ENCODE assay signal across 13 cellular contexts in genomic region chr17:40517981-40518380, GRCh38. TPM values are rescaled to one million over a fixed set of nuclear protein-coding genes. Genes with fewer than 3 reads are reported as not detected.
DNase-seq lines count a peak whose midpoint lies in the region; ATAC-seq and TF ChIP-seq lines count a peak whose summit lies in the region.
"Had no signal": no experiment of that assay in that cellular context is flagged by ENCODE, and none has a peak within 500 bp of the region (broad histone marks: within the 10 kb centered on the region; RNA-seq: fewer than 3 reads in every experiment).

No MANE protein-coding gene starts in this region.

- H3K36me3 Mint-ChIP-seq in activated CD4-positive, alpha-beta T cell treated with anti-CD3 and anti-CD28 coated beads for 36 hours (ENCODE audit: low read depth), result peaks cover 27% of the 10 kb centered on the region

- POLR2A ChIA-PET in activated CD4-positive, alpha-beta T cell treated with anti-CD3 and anti-CD28 coated beads for 36 hours (lab: Charles Lee), result interaction anchor here (1.2 kb wide), 1 partner anchor 14 kb away, joined by 4 read pairs; no protein-coding TSS in a partner anchor
- POLR2A ChIA-PET in PC-9 (lab: Charles Lee; ENCODE audit: unreplicated experiment), result interaction anchor here (0.6 to 0.8 kb wide), 3 partner anchors 28 to 1004 kb away, joined by 3 to 5 read pairs (median 4); no protein-coding TSS in a partner anchor
- POLR2A ChIA-PET in HEK293T (lab: Yijun Ruan, JAX), result no interaction called here

- H3K9ac ChIP-seq in mammary epithelial cell (ENCODE audit: insufficient read depth, low read length), result peak overlapping the region; percentile 81

- peaks cover 71% of the 10 kb centered on the region for H3F3A ChIP-seq in PC-9 (ENCODE audit: insufficient read depth, low read depth)

- peak; percentile 9 for DNase-seq in activated CD4-positive, alpha-beta T cell treated with anti-CD3 and anti-CD28 coated beads for 36 hours
- no peak for DNase-seq in activated CD4-positive, alpha-beta T cell treated with anti-CD3 and anti-CD28 coated beads, Interleukin-2, amount 50 U/mL, for 4 hours
- DNase-seq in PC-9 (no peak), mammary epithelial cell (no peak), posterior vena cava (ENCODE audit: low spot score) (peak; percentile 9), GM19238 (ENCODE audit: insufficient read length, low spot score) (no peak), HEK293T (ENCODE audit: extremely low spot score) (no peak)
- DNase-seq: glutamatergic neuron had no signal

- H3K9me3 ChIP-seq in PC-9 (ENCODE audit: insufficient read depth, low read depth), result no peaks in the 10 kb centered on the region
- no peaks in the 10 kb centered on the region for H3K9me3 ChIP-seq in mammary epithelial cell (replicated peaks; ENCODE audit: insufficient read depth, low read length)
- H3K9me3 ChIP-seq: tibial nerve had no signal

- BruUV-seq in PC-9 (replicated peaks; lab: Mats Ljungman, UMichigan) (TSS peak; percentile 29), mammary epithelial cell (replicated peaks; lab: Mats Ljungman, UMichigan) (no TSS peak)

- H4K20me1 ChIP-seq in PC-9 (ENCODE audit: insufficient read depth) (no peaks in the 10 kb centered on the region), mammary epithelial cell (ENCODE audit: insufficient read depth, low read length) (no peaks in the 10 kb centered on the region)

- in situ Hi-C loops in mammary epithelial cell (cut with MboI; ENCODE audit: low sequenced_read_pairs in 2 of 2), result no loop called here

- no peak for ATAC-seq in activated CD4-positive, alpha-beta T cell treated with anti-CD3 and anti-CD28 coated beads for 36 hours
- no peak for ATAC-seq in GM18511 (IDR thresholded peaks at IDR 0.05; ENCODE audit: unreplicated experiment)

- no peak overlapping the region for H3K4me3 ChIP-seq in PC-9
- peak overlapping the region in 1 of 3 experiments; percentile 4 for H3K4me3 ChIP-seq in mammary epithelial cell (replicated peaks in 1 of 3; ENCODE audit: insufficient read depth in 1 of 3, low read depth in 2 of 3, low read length in 3 of 3)
- H3K4me3 ChIP-seq: tibial nerve had no signal

- 96% methylated on average over 4 of the region's 4 CpGs for WGBS in mammary epithelial cell (ENCODE audit: low coverage, missing lambda C conversion rate)

- no peaks in the 10 kb centered on the region for H3K9me3 Mint-ChIP-seq in activated CD4-positive, alpha-beta T cell treated with anti-CD3 and anti-CD28 coated beads for 36 hours (ENCODE audit: low read depth)

- H3K4me1 ChIP-seq in PC-9 (replicated peaks; ENCODE audit: insufficient read depth), result peaks cover 99% of the 10 kb centered on the region
- H3K4me1 ChIP-seq in mammary epithelial cell (ENCODE audit: insufficient read depth, low read length), result peaks cover 64% of the 10 kb centered on the region

- peaks cover 2% of the 10 kb centered on the region for H3K27me3 Mint-ChIP-seq in activated CD4-positive, alpha-beta T cell treated with anti-CD3 and anti-CD28 coated beads for 36 hours

- dilution Hi-C loops in mammary epithelial cell (cut with HindIII; ENCODE audit: low sequenced_read_pairs), result no loop called here

- peaks cover 64% of the 10 kb centered on the region for H3K4me1 Mint-ChIP-seq in activated CD4-positive, alpha-beta T cell treated with anti-CD3 and anti-CD28 coated beads for 36 hours

- peak overlapping the region; percentile 76 for H3K4me3 Mint-ChIP-seq in activated CD4-positive, alpha-beta T cell treated with anti-CD3 and anti-CD28 coated beads for 36 hours

- H3K9me2 ChIP-seq in PC-9 (ENCODE audit: insufficient read depth), result no peaks in the 10 kb centered on the region

- H3K27ac ChIP-seq in PC-9 (peak overlapping the region; percentile 69), mammary epithelial cell (ENCODE audit: insufficient read depth, low read depth, low read length) (peak overlapping the region; percentile 92)
- H3K27ac ChIP-seq: tibial nerve had no signal

- H3K27ac Mint-ChIP-seq in activated CD4-positive, alpha-beta T cell treated with anti-CD3 and anti-CD28 coated beads for 36 hours, result peak overlapping the region; percentile 58

- H2AFZ ChIP-seq in PC-9 (no peak overlapping the region), mammary epithelial cell (ENCODE audit: low read depth, low read length) (no peak overlapping the region)

- H3K79me2 ChIP-seq in PC-9 (ENCODE audit: low read depth), result no peaks in the 10 kb centered on the region
- H3K79me2 ChIP-seq in mammary epithelial cell (ENCODE audit: insufficient read depth, low read length), result peaks cover 25% of the 10 kb centered on the region

- H3K4me2 ChIP-seq in PC-9, result peak overlapping the region; percentile 61
- H3K4me2 ChIP-seq in mammary epithelial cell (ENCODE audit: insufficient read depth, low read depth, low read length), result peak overlapping the region; percentile 59

- intact Hi-C loops in activated CD4-positive, alpha-beta T cell treated with anti-CD3 and anti-CD28 coated beads for 36 hours (cut with DNase I, micrococcal nuclease), result loop anchor here in 1 of 2 experiments (2.0 kb wide), 1 partner anchor 13 kb away; no protein-coding TSS in a partner anchor
- intact Hi-C loops in PC-9 (cut with micrococcal nuclease; ENCODE audit: unreplicated experiment) (loop anchor here (1.0 to 5.0 kb wide), 3 partner anchors 19 to 1134 kb away; partner anchors contain the start of gene IGFBP4), mammary epithelial cell (cut with micrococcal nuclease) (no loop called here), posterior vena cava (cut with DNase I) (no loop called here)

- H3K36me3 ChIP-seq in PC-9 (ENCODE audit: low read depth) (no peaks in the 10 kb centered on the region), mammary epithelial cell (ENCODE audit: insufficient read depth, low read length) (no peaks in the 10 kb centered on the region)
- H3K36me3 ChIP-seq: tibial nerve had no signal

- CTCF ChIA-PET in activated CD4-positive, alpha-beta T cell treated with anti-CD3 and anti-CD28 coated beads for 36 hours (lab: Charles Lee), result interaction anchor here (0.6 to 5.2 kb wide), 6 partner anchors 10 to 238 kb away, joined by 3 to 35 read pairs (median 4); no protein-coding TSS in a partner anchor
- CTCF ChIA-PET in PC-9 (lab: Charles Lee) (no interaction called here), mammary epithelial cell (lab: Charles Lee; ENCODE audit: low non-redundant PET) (no interaction called here), HEK293T (lab: Yijun Ruan, JAX) (interaction anchor here (0.6 kb wide), 1 partner anchor 77 kb away, joined by 3 read pairs; no protein-coding TSS in a partner anchor)

- TF ChIP-seq CTCF in PC-9 (conservative IDR thresholded peaks at IDR 0.05) (no peak), mammary epithelial cell (conservative IDR thresholded peaks at IDR 0.05 in 1 of 2, IDR thresholded peaks at IDR 0.05 in 1 of 2; ENCODE audit: extremely low read depth in 1 of 2, insufficient read depth in 1 of 2, low read depth in 1 of 2, low read length in 2 of 2) (no peak)

- H3K27me3 ChIP-seq in PC-9 (ENCODE audit: insufficient read depth, low read depth) (no peaks in the 10 kb centered on the region), mammary epithelial cell (ENCODE audit: insufficient read depth, low read length) (no peaks in the 10 kb centered on the region)
- H3K27me3 ChIP-seq: tibial nerve had no signal

TF ChIP-seq in HEK293T, 16 proteins besides CTCF, POLR2A, EP300 and RAD21:
- TF ChIP-seq CTBP1 (IDR thresholded peaks at IDR 0.05; ENCODE audit: borderline replicate concordance), result no peak
- no peak for TF ChIP-seq SP1 (IDR thresholded peaks at IDR 0.05)
- TF ChIP-seq HDGF (IDR thresholded peaks at IDR 0.05; ENCODE audit: borderline replicate concordance), result no peak
- no peak for TF ChIP-seq L3MBTL2 (conservative IDR thresholded peaks at IDR 0.05)
- no peak for TF ChIP-seq FOXA1 (IDR thresholded peaks at IDR 0.05)

RNA-seq across cellular contexts. Expression of gene TNS4, which starts 16.6 kb away (rescaled TPM):
- total RNA-seq in activated CD4-positive, alpha-beta T cell treated with anti-CD3 and anti-CD28 coated beads for 36 hours, result 10 to 100 TPM; 10.8 to 12.8 TPM
- 17.4 and 23.5 TPM in 2 replicates for total RNA-seq in PC-9 (2021)
- total RNA-seq in mammary epithelial cell, result 100 to 1,000 TPM; 170 to 608 TPM
- polyA plus RNA-seq in mammary epithelial cell, result 120 TPM
- polyA minus RNA-seq in mammary epithelial cell, result 1,186 TPM
- under 1 TPM; 0.14 to 0.38 TPM for total RNA-seq in posterior vena cava
- total RNA-seq: astrocyte, M059J had no signal
- polyA plus RNA-seq: neural cell had no signal

RNA-seq across cellular contexts. Expression of gene CCR7, which starts 47.3 kb away (rescaled TPM):
- 100 to 1,000 TPM; 325 to 389 TPM for total RNA-seq in activated CD4-positive, alpha-beta T cell treated with anti-CD3 and anti-CD28 coated beads for 36 hours
- total RNA-seq in PC-9 (2021) (not detected in 2 replicates), mammary epithelial cell (under 1 TPM in 1 of 2 donors, not detected in 1; 0.17 TPM), posterior vena cava (under 1 TPM; 0.46 to 0.62 TPM)
- 0.20 TPM for polyA plus RNA-seq in mammary epithelial cell
- polyA minus RNA-seq in mammary epithelial cell, result not detected
- total RNA-seq: astrocyte, M059J had no signal
- polyA plus RNA-seq: neural cell had no signal

Comparison
In these comparisons a context has a peak if more than half of its experiments do, and no peak if none do; other contexts are left out.
1. DNase-seq: peak in activated CD4-positive, alpha-beta T cell treated with anti-CD3 and anti-CD28 coated beads for 36 hours (single experiment) and posterior vena cava (single experiment); none in activated CD4-positive, alpha-beta T cell treated with anti-CD3 and anti-CD28 coated beads, Interleukin-2, amount 50 U/mL, for 4 hours (0 of 2), PC-9 (0 of 2), mammary epithelial cell (single experiment), GM19238 (single experiment) and HEK293T (single experiment).
2. RNA of gene CCR7, which starts 47.3 kb away (total RNA-seq): 325 to 389 TPM in activated CD4-positive, alpha-beta T cell treated with anti-CD3 and anti-CD28 coated beads for 36 hours; 0.46 to 0.62 TPM in posterior vena cava, 0.17 TPM in mammary epithelial cell and not detected in PC-9; every median in the first group is over 100 times any median in the second.
3. CTCF ChIA-PET loops: an anchor here in activated CD4-positive, alpha-beta T cell treated with anti-CD3 and anti-CD28 coated beads for 36 hours (0.6 to 5.2 kb wide) and HEK293T (0.6 kb wide); none called in PC-9 and mammary epithelial cell.